Comparison of ENCODE assay signal across 11 cellular contexts in the genomic region with DNA sequence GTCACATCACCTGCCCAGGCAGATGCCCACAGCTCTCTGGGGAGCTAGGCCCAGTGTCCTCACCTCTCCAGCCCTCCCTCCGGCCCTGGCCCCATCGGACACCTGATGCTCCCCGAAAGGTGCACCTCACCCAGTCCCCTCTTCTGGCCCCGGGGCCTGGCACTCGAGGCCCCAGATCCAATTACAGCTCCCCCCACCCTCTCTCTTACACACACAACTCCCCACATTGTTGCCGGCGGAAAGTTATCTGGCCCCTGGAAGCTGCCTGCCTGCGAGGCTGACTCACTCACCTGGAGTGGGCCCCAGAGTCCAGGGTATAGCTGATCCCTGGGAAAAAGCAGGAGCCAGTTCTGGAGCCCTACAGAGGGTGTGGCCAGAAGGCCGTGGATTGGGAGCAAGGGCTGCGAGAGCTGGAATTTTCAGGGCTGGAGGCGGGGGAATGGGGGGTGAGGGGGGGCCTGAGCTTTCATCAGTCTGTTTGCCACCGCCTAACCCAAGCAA. TPM values are rescaled to one million over a fixed set of nuclear protein-coding genes. Genes with fewer than 3 reads are reported as not detected.
A peak's percentile ranks its signal among the peaks of the same experiment; 100 is the strongest.
DNase-seq lines count a peak whose midpoint lies in the region; ATAC-seq and TF ChIP-seq lines count a peak whose summit lies in the region.
"Had no signal": no experiment of that assay in that cellular context is flagged by ENCODE, and none has a peak within 500 bp of the region (broad histone marks: within the 10 kb centered on the region; RNA-seq: fewer than 3 reads in every experiment).

No MANE protein-coding gene starts in this region.

- no peaks in the 10 kb centered on the region for H3K9me3 ChIP-seq in smooth muscle cell (replicated peaks; ENCODE audit: low read depth)
- no peaks in the 10 kb centered on the region for H3K9me3 ChIP-seq in gastroesophageal sphincter
- H3K9me3 ChIP-seq: sigmoid colon, suprapubic skin had no signal

- no peaks in the 10 kb centered on the region for H3F3A ChIP-seq in smooth muscle cell (ENCODE audit: low read depth)

- 47% methylated on average over 11 of the region's 12 CpGs for WGBS in smooth muscle cell (ENCODE audit: low lambda C conversion rate)
- WGBS in gastroesophageal sphincter (ENCODE audit: low coverage in 1 of 2), 2 donors = 72 to 74% methylated on average over 4 to 5 of the region's 12 CpGs

- no peaks in the 10 kb centered on the region for H4K20me1 ChIP-seq in smooth muscle cell (ENCODE audit: low read depth)

- ATAC-seq in GM19328 (IDR thresholded peaks at IDR 0.05; ENCODE audit: unreplicated experiment) (no peak), gastroesophageal sphincter (no peak)

- peak overlapping the region; percentile 97 for H3K4me2 ChIP-seq in smooth muscle cell

- peaks cover 7% of the 10 kb centered on the region for H3K4me1 ChIP-seq in smooth muscle cell (ENCODE audit: low read depth)
- H3K4me1 ChIP-seq in gastroesophageal sphincter = peaks cover 5 to 55% (median 24%) of the 10 kb centered on the region in 3 donors

- H3K36me3 ChIP-seq in smooth muscle cell (ENCODE audit: low read depth) = no peaks in the 10 kb centered on the region
- H3K36me3 ChIP-seq in gastroesophageal sphincter = peaks cover 0 to 20% of the 10 kb centered on the region in 2 donors
- H3K36me3 ChIP-seq: suprapubic skin had no signal

- TF ChIP-seq EP300 in gastroesophageal sphincter (IDR thresholded peaks at IDR 0.05) = no peak

- no peak overlapping the region for H3K9ac ChIP-seq in smooth muscle cell (ENCODE audit: low read depth)

- H3K27me3 ChIP-seq in smooth muscle cell (ENCODE audit: low read depth) = peaks cover 24% of the 10 kb centered on the region
- H3K27me3 ChIP-seq in gastroesophageal sphincter = peaks cover 28% of the 10 kb centered on the region

- DNase-seq in NCI-H2107 treated with DMSO at 0.1 percent for 48 hours (lab: John Stamatoyannopoulos, UW; ENCODE audit: unreplicated experiment) (peak; percentile 59), NCI-H2107 (lab: John Stamatoyannopoulos, UW) (no peak), cerebellum (ENCODE audit: low spot score) (peak; percentile 36), smooth muscle cell (lab: John Stamatoyannopoulos, UW; ENCODE audit: unreplicated experiment) (no peak)
- DNase-seq: amniotic stem cell, hippocampal formation, NCI-H1048, sigmoid colon had no signal

- H2AFZ ChIP-seq in smooth muscle cell (ENCODE audit: low read depth) = no peak overlapping the region

- H3K4me3 ChIP-seq in smooth muscle cell (peak overlapping the region; percentile 87), gastroesophageal sphincter (no peak overlapping the region)

- H3K79me2 ChIP-seq in smooth muscle cell (ENCODE audit: low read depth) = no peaks in the 10 kb centered on the region

- TF ChIP-seq POLR2A in gastroesophageal sphincter (IDR thresholded peaks at IDR 0.05) = no peak

- no peak for TF ChIP-seq CTCF in smooth muscle cell (IDR thresholded peaks at IDR 0.05; ENCODE audit: borderline replicate concordance, insufficient read depth, poor library complexity, severe bottlenecking)
- TF ChIP-seq CTCF in gastroesophageal sphincter (IDR thresholded peaks at IDR 0.05) = no peak

- no peak overlapping the region for H3K27ac ChIP-seq in smooth muscle cell (ENCODE audit: low read depth)
- peak overlapping the region in 2 of 4 donors; percentile 44 to 74 for H3K27ac ChIP-seq in gastroesophageal sphincter

RNA-seq across cellular contexts. Expression of a gene that starts 1.1 kb away (rescaled TPM):
- total RNA-seq in cerebellum = 3.7 TPM
- total RNA-seq in smooth muscle cell = 4.6 and 15.6 TPM in 2 replicates
- polyA plus RNA-seq in smooth muscle cell = 15.5 and 34.8 TPM in 2 replicates
- total RNA-seq in gastroesophageal sphincter = 10 to 100 TPM in 1 of 4 donors, 1 to 10 TPM in 3; 4.7 to 12.5 (median 6.8) TPM

RNA-seq across cellular contexts. Expression of a gene that starts 1.5 kb away (rescaled TPM):
- total RNA-seq in cerebellum (28.6 TPM), smooth muscle cell (9.0 and 10.4 TPM in 2 replicates), gastroesophageal sphincter (10 to 100 TPM; 10.5 to 22.9 (median 17.2) TPM)
- 16.2 and 20.8 TPM in 2 replicates for polyA plus RNA-seq in smooth muscle cell

RNA-seq across cellular contexts. Expression of a gene that starts 10.8 kb away (rescaled TPM):
- 2.6 TPM for total RNA-seq in cerebellum
- 4.3 and 7.4 TPM in 2 replicates for total RNA-seq in smooth muscle cell
- polyA plus RNA-seq in smooth muscle cell = 12.8 and 13.2 TPM in 2 replicates
- 10 to 100 TPM; 17.0 to 20.7 (median 18.8) TPM for total RNA-seq in gastroesophageal sphincter

RNA-seq across cellular contexts. Expression of a gene that starts 27.8 kb away (rescaled TPM):
- 45.4 TPM for total RNA-seq in cerebellum
- total RNA-seq in smooth muscle cell = 34.0 and 46.0 TPM in 2 replicates
- polyA plus RNA-seq in smooth muscle cell = 81.2 and 87.4 TPM in 2 replicates
- total RNA-seq in gastroesophageal sphincter = 10 to 100 TPM; 19.4 to 43.7 (median 24.3) TPM

RNA-seq across cellular contexts. Expression of a gene that starts 38.4 kb away (rescaled TPM):
- total RNA-seq in cerebellum (63.6 TPM), smooth muscle cell (0.09 TPM in 1 of 2 replicates, not detected in the other), gastroesophageal sphincter (under 1 TPM in 3 of 4 donors, not detected in 1; 0.08 to 0.16 (median 0.12) TPM)
- 0.15 and 0.27 TPM in 2 replicates for polyA plus RNA-seq in smooth muscle cell

Comparison
In these comparisons a context has a peak if more than half of its experiments do, and no peak if none do; other contexts are left out.
1. DNase-seq: peak in NCI-H2107 treated with DMSO at 0.1 percent for 48 hours (single experiment) and cerebellum (single experiment); none in NCI-H2107 (single experiment) and smooth muscle cell (single experiment).